12 cellular contexts compared by ENCODE assay signal in the genomic region with DNA sequence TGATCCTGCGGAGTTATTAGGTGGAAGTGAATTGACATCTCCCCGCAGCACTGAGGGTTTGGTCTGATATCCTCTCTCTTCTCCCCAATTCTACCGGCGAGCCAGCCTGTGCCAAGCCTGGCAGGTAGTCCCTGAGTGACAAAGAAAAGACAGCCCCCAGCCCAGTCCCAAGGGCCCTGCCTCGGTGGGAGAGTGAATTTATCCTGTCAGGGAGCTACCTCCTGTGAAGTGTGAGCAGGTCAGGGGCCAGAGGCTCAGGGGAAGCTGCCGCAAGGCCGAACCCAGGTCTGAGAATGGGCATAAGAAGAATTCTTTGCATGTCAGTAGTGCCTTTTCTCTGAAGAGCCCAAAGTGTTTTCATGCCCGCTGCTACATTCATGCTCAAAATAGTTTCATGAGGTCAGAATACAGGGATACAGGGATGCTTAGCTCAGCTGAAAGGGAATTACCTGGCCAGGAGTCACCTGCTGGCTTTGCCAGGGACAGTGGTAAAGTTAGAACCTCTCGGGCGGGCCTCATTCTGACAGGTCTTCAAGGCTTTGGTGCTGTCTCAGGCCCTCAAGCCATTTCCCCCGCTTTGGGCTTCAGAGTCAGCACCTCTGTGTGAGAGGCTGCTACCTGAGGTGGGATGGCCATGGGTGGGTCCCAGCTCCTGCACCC. TPM values are rescaled to one million over a fixed set of nuclear protein-coding genes. Genes with fewer than 3 reads are reported as not detected.
DNase-seq lines count a peak whose midpoint lies in the region; ATAC-seq, FAIRE-seq and TF ChIP-seq lines count a peak whose summit lies in the region.
"Had no signal": no experiment of that assay in that cellular context is flagged by ENCODE, and none has a peak within 500 bp of the region (broad histone marks: within the 10 kb centered on the region; RNA-seq: fewer than 3 reads in every experiment).

No MANE protein-coding gene starts in this region.

- TF ChIP-seq EP300 in A549 (IDR thresholded peaks at IDR 0.05): no peak

- no peaks in the 10 kb centered on the region for H3K9me3 ChIP-seq in A549

- H3K27me3 ChIP-seq in foreskin keratinocyte: no peaks in the 10 kb centered on the region

- POLR2A ChIA-PET in A549 (lab: Yijun Ruan, JAX): no interaction called here

- H3K4me2 ChIP-seq in A549: peak overlapping the region; percentile 41

- no peak for TF ChIP-seq POLR2A in A549 (IDR thresholded peaks at IDR 0.05; ENCODE audit: low read length)

- no peak for TF ChIP-seq RAD21 in A549 (conservative IDR thresholded peaks at IDR 0.05 in 1 of 2, IDR thresholded peaks at IDR 0.05 in 1 of 2)

- CTCF ChIA-PET in A549 (lab: Yijun Ruan, JAX): interaction anchor here (0.9 to 2.4 kb wide), 4 partner anchors 9 to 33 kb away, joined by 3 to 11 read pairs (median 6); no protein-coding TSS in a partner anchor

- no peak overlapping the region for H3K4me3 ChIP-seq in A549

- H3K4me1 ChIP-seq in A549 (peaks cover 18% of the 10 kb centered on the region), foreskin keratinocyte (peaks cover 29% of the 10 kb centered on the region)

- ATAC-seq in A549: no peak
- ATAC-seq in SK-N-SH treated with all-trans-retinoic acid at 6 μM for 48 hours: peak; percentile 4; the same call in 1 of the 3 replicates
- ATAC-seq in foreskin keratinocyte: peak; percentile 1
- no peak for ATAC-seq in GM21619 (IDR thresholded peaks at IDR 0.05; ENCODE audit: unreplicated experiment)
- no peak for ATAC-seq in HG02938 (IDR thresholded peaks at IDR 0.05; ENCODE audit: unreplicated experiment)

- TF ChIP-seq CTCF in A549 (IDR thresholded peaks at IDR 0.05): no peak
- no peak for TF ChIP-seq CTCF in foreskin keratinocyte (conservative IDR thresholded peaks at IDR 0.05)

- no peak for FAIRE-seq in A549 (lab: Jason Lieb, UNC)
- FAIRE-seq in GM19239 (lab: Jason Lieb, UNC): no peak
- FAIRE-seq: endometrium had no signal

- peak overlapping the region in 1 of 2 experiments; percentile 55; a peak in 2 of 6 replicates for H3K27ac ChIP-seq in A549
- peak overlapping the region; percentile 69 for H3K27ac ChIP-seq in foreskin keratinocyte

- WGBS in A549 (ENCODE audit: missing lambda C conversion rate): 89% methylated on average over 10 of the region's 11 CpGs

- DNase-seq in A549 (ENCODE audit: low read depth in 1 of 2, low spot score in 1 of 2) (no peak), foreskin keratinocyte (peak in 1 of 2 donors; percentile 71), retina (peak; percentile 34), NCI-H146 treated with DMSO at 0.1 percent for 48 hours (lab: John Stamatoyannopoulos, UW; ENCODE audit: unreplicated experiment) (no peak), GM19239 (ENCODE audit: insufficient read length, low spot score) (no peak)
- DNase-seq: activated naive CD4-positive, alpha-beta T cell; GF-D8; GOT3 had no signal

TF ChIP-seq in A549, 52 proteins besides CTCF, POLR2A, EP300 and RAD21 (continues in another document):
- TF ChIP-seq, protein P1, sequence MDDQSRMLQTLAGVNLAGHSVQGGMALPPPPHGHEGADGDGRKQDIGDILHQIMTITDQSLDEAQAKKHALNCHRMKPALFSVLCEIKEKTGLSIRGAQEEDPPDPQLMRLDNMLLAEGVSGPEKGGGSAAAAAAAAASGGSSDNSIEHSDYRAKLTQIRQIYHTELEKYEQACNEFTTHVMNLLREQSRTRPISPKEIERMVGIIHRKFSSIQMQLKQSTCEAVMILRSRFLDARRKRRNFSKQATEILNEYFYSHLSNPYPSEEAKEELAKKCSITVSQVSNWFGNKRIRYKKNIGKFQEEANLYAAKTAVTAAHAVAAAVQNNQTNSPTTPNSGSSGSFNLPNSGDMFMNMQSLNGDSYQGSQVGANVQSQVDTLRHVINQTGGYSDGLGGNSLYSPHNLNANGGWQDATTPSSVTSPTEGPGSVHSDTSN (IDR thresholded peaks at IDR 0.05): no peak
- TF ChIP-seq NFE2L2 (conservative IDR thresholded peaks at IDR 0.05; ENCODE audit: low read length) (no peak), POLR2AphosphoS2 (conservative IDR thresholded peaks at IDR 0.05; ENCODE audit: low read length) (no peak), SMC3 (IDR thresholded peaks at IDR 0.05) (no peak), NR3C1 (IDR thresholded peaks at IDR 0.05) (no peak), JUNB (IDR thresholded peaks at IDR 0.05) (no peak), JUN (IDR thresholded peaks at IDR 0.05) (no peak), RNF2 (IDR thresholded peaks at IDR 0.05; ENCODE audit: borderline replicate concordance, low read depth) (no peak), KDM1A (IDR thresholded peaks at IDR 0.05; ENCODE audit: low read depth) (no peak), ZNF302 (CRISPR knock-in tag; IDR thresholded peaks at IDR 0.05) (no peak), SREBF2 (IDR thresholded peaks at IDR 0.05) (no peak), ESRRA (IDR thresholded peaks at IDR 0.05; ENCODE audit: borderline replicate concordance, low read length) (no peak), HEYL (CRISPR knock-in tag; IDR thresholded peaks at IDR 0.05) (no peak), RCOR1 (IDR thresholded peaks at IDR 0.05; ENCODE audit: low read depth, low read length) (no peak), EHMT2 (IDR thresholded peaks at IDR 0.05; ENCODE audit: low read depth) (no peak)
- TF ChIP-seq, protein P2, sequence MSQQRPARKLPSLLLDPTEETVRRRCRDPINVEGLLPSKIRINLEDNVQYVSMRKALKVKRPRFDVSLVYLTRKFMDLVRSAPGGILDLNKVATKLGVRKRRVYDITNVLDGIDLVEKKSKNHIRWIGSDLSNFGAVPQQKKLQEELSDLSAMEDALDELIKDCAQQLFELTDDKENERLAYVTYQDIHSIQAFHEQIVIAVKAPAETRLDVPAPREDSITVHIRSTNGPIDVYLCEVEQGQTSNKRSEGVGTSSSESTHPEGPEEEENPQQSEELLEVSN (IDR thresholded peaks at IDR 0.05; ENCODE audit: borderline replicate concordance, low read depth): no peak
- TF ChIP-seq, protein P3, sequence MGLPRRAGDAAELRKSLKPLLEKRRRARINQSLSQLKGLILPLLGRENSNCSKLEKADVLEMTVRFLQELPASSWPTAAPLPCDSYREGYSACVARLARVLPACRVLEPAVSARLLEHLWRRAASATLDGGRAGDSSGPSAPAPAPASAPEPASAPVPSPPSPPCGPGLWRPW (IDR thresholded peaks at IDR 0.05): no peak

TF ChIP-seq in SK-N-SH treated with all-trans-retinoic acid at 6 μM for 48 hours, 23 proteins besides CTCF, POLR2A, EP300 and RAD21 (continues in another document):
- TF ChIP-seq ZNF70 (CRISPR knock-in tag; IDR thresholded peaks at IDR 0.05): no peak
- no peak for TF ChIP-seq ZC3H10 (CRISPR knock-in tag; IDR thresholded peaks at IDR 0.05)
- TF ChIP-seq, protein P4, sequence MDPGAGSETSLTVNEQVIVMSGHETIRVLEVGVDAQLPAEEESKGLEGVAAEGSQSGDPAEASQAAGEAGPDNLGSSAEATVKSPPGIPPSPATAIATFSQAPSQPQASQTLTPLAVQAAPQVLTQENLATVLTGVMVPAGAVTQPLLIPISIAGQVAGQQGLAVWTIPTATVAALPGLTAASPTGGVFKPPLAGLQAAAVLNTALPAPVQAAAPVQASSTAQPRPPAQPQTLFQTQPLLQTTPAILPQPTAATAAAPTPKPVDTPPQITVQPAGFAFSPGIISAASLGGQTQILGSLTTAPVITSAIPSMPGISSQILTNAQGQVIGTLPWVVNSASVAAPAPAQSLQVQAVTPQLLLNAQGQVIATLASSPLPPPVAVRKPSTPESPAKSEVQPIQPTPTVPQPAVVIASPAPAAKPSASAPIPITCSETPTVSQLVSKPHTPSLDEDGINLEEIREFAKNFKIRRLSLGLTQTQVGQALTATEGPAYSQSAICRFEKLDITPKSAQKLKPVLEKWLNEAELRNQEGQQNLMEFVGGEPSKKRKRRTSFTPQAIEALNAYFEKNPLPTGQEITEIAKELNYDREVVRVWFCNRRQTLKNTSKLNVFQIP (CRISPR knock-in tag; IDR thresholded peaks at IDR 0.05; ENCODE audit: borderline replicate concordance, low read depth): no peak
- TF ChIP-seq ZNF565 (CRISPR knock-in tag; conservative IDR thresholded peaks at IDR 0.05; ENCODE audit: low read depth): no peak
- TF ChIP-seq, protein P5, sequence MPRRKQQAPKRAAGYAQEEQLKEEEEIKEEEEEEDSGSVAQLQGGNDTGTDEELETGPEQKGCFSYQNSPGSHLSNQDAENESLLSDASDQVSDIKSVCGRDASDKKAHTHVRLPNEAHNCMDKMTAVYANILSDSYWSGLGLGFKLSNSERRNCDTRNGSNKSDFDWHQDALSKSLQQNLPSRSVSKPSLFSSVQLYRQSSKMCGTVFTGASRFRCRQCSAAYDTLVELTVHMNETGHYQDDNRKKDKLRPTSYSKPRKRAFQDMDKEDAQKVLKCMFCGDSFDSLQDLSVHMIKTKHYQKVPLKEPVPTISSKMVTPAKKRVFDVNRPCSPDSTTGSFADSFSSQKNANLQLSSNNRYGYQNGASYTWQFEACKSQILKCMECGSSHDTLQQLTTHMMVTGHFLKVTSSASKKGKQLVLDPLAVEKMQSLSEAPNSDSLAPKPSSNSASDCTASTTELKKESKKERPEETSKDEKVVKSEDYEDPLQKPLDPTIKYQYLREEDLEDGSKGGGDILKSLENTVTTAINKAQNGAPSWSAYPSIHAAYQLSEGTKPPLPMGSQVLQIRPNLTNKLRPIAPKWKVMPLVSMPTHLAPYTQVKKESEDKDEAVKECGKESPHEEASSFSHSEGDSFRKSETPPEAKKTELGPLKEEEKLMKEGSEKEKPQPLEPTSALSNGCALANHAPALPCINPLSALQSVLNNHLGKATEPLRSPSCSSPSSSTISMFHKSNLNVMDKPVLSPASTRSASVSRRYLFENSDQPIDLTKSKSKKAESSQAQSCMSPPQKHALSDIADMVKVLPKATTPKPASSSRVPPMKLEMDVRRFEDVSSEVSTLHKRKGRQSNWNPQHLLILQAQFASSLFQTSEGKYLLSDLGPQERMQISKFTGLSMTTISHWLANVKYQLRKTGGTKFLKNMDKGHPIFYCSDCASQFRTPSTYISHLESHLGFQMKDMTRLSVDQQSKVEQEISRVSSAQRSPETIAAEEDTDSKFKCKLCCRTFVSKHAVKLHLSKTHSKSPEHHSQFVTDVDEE (CRISPR knock-in tag; IDR thresholded peaks at IDR 0.05): no peak
- TF ChIP-seq CSDC2 (CRISPR knock-in tag; IDR thresholded peaks at IDR 0.05): no peak

RNA-seq across cellular contexts. Expression of a gene that starts 5.3 kb away (rescaled TPM):
- polyA plus RNA-seq in A549 (2011; rRNA removed): 2.0 and 2.2 TPM in 2 replicates
- polyA plus RNA-seq in A549 (2012; cell fraction: cytosol; rRNA removed): 0.82 and 1.0 TPM in 2 replicates
- polyA plus RNA-seq in A549 (2012; cell fraction: nucleus; rRNA removed): 1.1 and 1.2 TPM in 2 replicates
- polyA plus RNA-seq in A549 (2017; fragmentation: RNase III; extraction: RNeasy Plus Mini Kit Qiagen cat#74134 plus additional on column Dnase treatment): 1.4 to 2.2 TPM (median 1.9 TPM) in 3 replicates
- 4.7 and 6.6 TPM in 2 replicates for polyA minus RNA-seq in A549 (2011; rRNA and poly(A)+ RNA removed)
- 2.4 and 2.8 TPM in 2 replicates for total RNA-seq in foreskin keratinocyte
- 1.4 and 1.8 TPM in 2 replicates for polyA plus RNA-seq in foreskin keratinocyte

RNA-seq across cellular contexts. Expression of a gene that starts 42.4 kb away (rescaled TPM):
- 6.3 and 6.4 TPM in 2 replicates for polyA plus RNA-seq in A549 (2011; rRNA removed)
- 8.7 and 9.4 TPM in 2 replicates for polyA plus RNA-seq in A549 (2012; cell fraction: cytosol; rRNA removed)
- polyA plus RNA-seq in A549 (2012; cell fraction: nucleus; rRNA removed): 13.6 and 15.4 TPM in 2 replicates
- polyA plus RNA-seq in A549 (2017; fragmentation: RNase III; extraction: RNeasy Plus Mini Kit Qiagen cat#74134 plus additional on column Dnase treatment): 6.3 to 7.2 TPM (median 6.8 TPM) in 3 replicates
- 10.5 and 11.4 TPM in 2 replicates for polyA minus RNA-seq in A549 (2011; rRNA and poly(A)+ RNA removed)
- total RNA-seq in foreskin keratinocyte: 14.2 and 15.1 TPM in 2 replicates
- polyA plus RNA-seq in foreskin keratinocyte: 10.0 and 10.8 TPM in 2 replicates

Comparison
In these comparisons a context has a peak if more than half of its experiments do, and no peak if none do; other contexts are left out.
1. ATAC-seq: peak in SK-N-SH treated with all-trans-retinoic acid at 6 μM for 48 hours (single experiment) and foreskin keratinocyte (single experiment); none in A549 (0 of 2), GM21619 (single experiment) and HG02938 (single experiment).